8 cellular contexts compared by ENCODE assay signal in genomic region chr17:42517516-42517915, GRCh38. TPM values are rescaled to one million over a fixed set of nuclear protein-coding genes. Genes with fewer than 3 reads are reported as not detected.
DNase-seq lines count a peak whose midpoint lies in the region; ATAC-seq and TF ChIP-seq lines count a peak whose summit lies in the region.

No MANE protein-coding gene starts in this region.

- H3K4me2 ChIP-seq in OCI-LY3 (ENCODE audit: low read length): no peak overlapping the region

- H3K79me2 ChIP-seq in OCI-LY3 (ENCODE audit: low read length): no peaks in the 10 kb centered on the region

- H3K4me1 ChIP-seq in OCI-LY3 (ENCODE audit: low read length): peaks cover 9% of the 10 kb centered on the region

- no peak overlapping the region for H3K9ac ChIP-seq in OCI-LY3 (ENCODE audit: low read length)

- no peak for ATAC-seq in HG02938 (IDR thresholded peaks at IDR 0.05; ENCODE audit: unreplicated experiment)

- H2AFZ ChIP-seq in OCI-LY3 (ENCODE audit: low read depth, low read length): no peak overlapping the region

- H3K27me3 ChIP-seq in OCI-LY3 (ENCODE audit: low read depth, low read length): no peaks in the 10 kb centered on the region

- H3K27ac ChIP-seq in OCI-LY3 (ENCODE audit: low read length): no peak overlapping the region

- peaks cover 18% of the 10 kb centered on the region for H3K36me3 ChIP-seq in OCI-LY3 (replicated peaks; ENCODE audit: low read depth, low read length)

- H3K9me3 ChIP-seq in OCI-LY3 (ENCODE audit: insufficient read depth, low read length): no peaks in the 10 kb centered on the region

- DNase-seq in Ammon's horn (ENCODE audit: low spot score) (peak; percentile 83), HCEC 1CT (peak; percentile 96), activated T-cell treated with anti-CD3 and anti-CD28 coated beads for 1 hour (ENCODE audit: low read depth) (peak; percentile 84), epithelial cell of esophagus (ENCODE audit: low read depth) (peak; percentile 85), myocyte (ENCODE audit: low read depth) (peak; percentile 90)
- peak; percentile 62 to 74 for DNase-seq in stimulated activated CD8-positive, alpha-beta memory T cell treated with anti-CD3 and anti-CD28 coated beads, Interleukin-7, amount 100 ng/mL, for 1 hour (ENCODE audit: low read depth in 2 of 2)

- TF ChIP-seq CTCF in OCI-LY3 (IDR thresholded peaks at IDR 0.05; ENCODE audit: low read depth, low read length) (peak; percentile 97), epithelial cell of esophagus (IDR thresholded peaks at IDR 0.05; ENCODE audit: insufficient read depth, low read depth, low read length, missing control alignments) (peak; percentile 89)

- H3K4me3 ChIP-seq in OCI-LY3 (ENCODE audit: low read length): no peak overlapping the region
- H3K4me3 ChIP-seq in epithelial cell of esophagus (ENCODE audit: low read length): no peak overlapping the region

- H4K20me1 ChIP-seq in OCI-LY3 (ENCODE audit: insufficient read depth, low read length): no peaks in the 10 kb centered on the region

RNA-seq across cellular contexts. Expression of gene NAGLU, which starts 18.5 kb away (rescaled TPM):
- total RNA-seq in myocyte: 94.1 and 98.8 TPM in 2 replicates
- 71.7 TPM for polyA plus RNA-seq in myocyte (2012)

RNA-seq across cellular contexts. Expression of gene HSD17B1, which starts 35.2 kb away (rescaled TPM):
- total RNA-seq in myocyte: 0.56 and 0.88 TPM in 2 replicates
- 4.6 TPM for polyA plus RNA-seq in myocyte (2012)

RNA-seq across cellular contexts. Expression of gene COASY, which starts 44.4 kb away (rescaled TPM):
- 23.7 and 24.4 TPM in 2 replicates for total RNA-seq in myocyte
- polyA plus RNA-seq in myocyte (2012): 61.8 TPM

RNA-seq across cellular contexts. Expression of gene MLX, which starts 49.4 kb away (rescaled TPM):
- total RNA-seq in myocyte: 41.1 and 47.1 TPM in 2 replicates
- polyA plus RNA-seq in myocyte (2012): 50.8 TPM

RNA-seq across cellular contexts. Expression of gene ATP6V0A1, which starts 58.8 kb away (rescaled TPM):
- 72.8 and 102 TPM in 2 replicates for total RNA-seq in myocyte
- polyA plus RNA-seq in myocyte (2012): 77.3 TPM
